Comparison of ENCODE assay signal across 16 cellular contexts in the genomic region with DNA sequence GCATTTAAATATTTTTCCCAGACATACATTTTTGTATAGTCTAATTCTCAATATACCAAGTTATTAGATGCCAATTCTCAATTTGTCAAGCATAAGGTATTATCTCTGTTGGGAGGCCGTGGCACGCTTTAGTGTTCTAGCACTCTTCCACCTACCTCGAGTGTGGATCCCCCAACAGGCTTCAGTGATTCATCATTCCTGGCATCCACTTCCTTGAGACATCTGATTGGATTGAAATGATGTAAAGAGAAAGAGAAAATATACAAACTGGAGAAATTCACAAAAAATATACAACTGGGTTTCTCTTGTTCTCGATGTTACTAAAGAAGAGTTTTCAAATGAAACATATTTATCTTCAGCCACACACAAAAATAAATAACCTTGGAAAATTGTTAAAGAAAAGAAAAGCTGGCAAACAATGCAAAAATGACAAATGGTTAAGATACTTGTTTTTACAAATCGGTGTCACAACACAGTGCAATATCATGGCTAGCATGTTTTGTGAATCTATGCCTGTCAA.
DNase-seq lines count a peak whose midpoint lies in the region.
"Had no signal": no experiment of that assay in that cellular context is flagged by ENCODE, and none has a peak within 500 bp of the region (broad histone marks: within the 10 kb centered on the region; RNA-seq: fewer than 3 reads in every experiment).

No MANE protein-coding gene starts in this region.

- H3K4me1 ChIP-seq in mesodermal cell (ENCODE audit: control insufficient read depth, insufficient read depth, low read length, poor library complexity, severe bottlenecking), result peaks cover 54% of the 10 kb centered on the region
- H3K4me1 ChIP-seq: parathyroid adenoma had no signal

- no CpG with 5 or more reads among the region's 5 CpGs for WGBS in mesodermal cell (ENCODE audit: insufficient coverage in 2 of 2), 2 experiments

- H3K27ac ChIP-seq in mesodermal cell (ENCODE audit: low read depth, low read length, severe bottlenecking), result peak overlapping the region; percentile 83
- H3K27ac ChIP-seq: left ventricle myocardium inferior, parathyroid adenoma had no signal

- DNase-seq in EH (ENCODE audit: low read depth), result peak; percentile 69
- DNase-seq in NCI-H226, result peak; percentile 67
- peak; percentile 25 for DNase-seq in dedifferentiated amniotic fluid mesenchymal stem cell (ENCODE audit: extremely low spot score)
- DNase-seq in AG08395 (ENCODE audit: low spot score), result no peak
- no peak for DNase-seq in retina
- no peak for DNase-seq in activated effector memory CD4-positive, alpha-beta T cell treated with Interleukin-2 at 50 U/mL for 16 hours
- DNase-seq in activated naive CD4-positive, alpha-beta T cell (lab: John Stamatoyannopoulos, UW), result no peak
- DNase-seq: caudate nucleus; COR-L47; left ventricle myocardium inferior; NCI-H1694; NCI-H510A treated with DMSO at 0.1 percent for 48 hours; stimulated activated CD4-positive, alpha-beta T cell treated with anti-CD3 and anti-CD28 coated beads, Interleukin-4, amount 100 ng/mL, for 1 hour; substantia nigra had no signal

- no peak overlapping the region for H3K4me3 ChIP-seq in mesodermal cell (ENCODE audit: extremely low read depth, insufficient read depth, low read length, poor library complexity, severe bottlenecking)
- H3K4me3 ChIP-seq: left ventricle myocardium inferior had no signal

- no peaks in the 10 kb centered on the region for H3K9me3 ChIP-seq in mesodermal cell (ENCODE audit: control insufficient read depth, low read length)
- H3K9me3 ChIP-seq: left ventricle myocardium inferior had no signal

- H3K36me3 ChIP-seq in mesodermal cell (ENCODE audit: control insufficient read depth, insufficient read depth, low read length), result no peaks in the 10 kb centered on the region
- H3K36me3 ChIP-seq: left ventricle myocardium inferior had no signal

Comparison
In these comparisons a context has a peak if more than half of its experiments do, and no peak if none do; other contexts are left out.
1. DNase-seq: peak in EH (single experiment), NCI-H226 (single experiment) and dedifferentiated amniotic fluid mesenchymal stem cell (single experiment); none in AG08395 (single experiment), retina (single experiment), activated effector memory CD4-positive, alpha-beta T cell treated with Interleukin-2 at 50 U/mL for 16 hours (single experiment) and activated naive CD4-positive, alpha-beta T cell (0 of 4).